In the genomic region with DNA sequence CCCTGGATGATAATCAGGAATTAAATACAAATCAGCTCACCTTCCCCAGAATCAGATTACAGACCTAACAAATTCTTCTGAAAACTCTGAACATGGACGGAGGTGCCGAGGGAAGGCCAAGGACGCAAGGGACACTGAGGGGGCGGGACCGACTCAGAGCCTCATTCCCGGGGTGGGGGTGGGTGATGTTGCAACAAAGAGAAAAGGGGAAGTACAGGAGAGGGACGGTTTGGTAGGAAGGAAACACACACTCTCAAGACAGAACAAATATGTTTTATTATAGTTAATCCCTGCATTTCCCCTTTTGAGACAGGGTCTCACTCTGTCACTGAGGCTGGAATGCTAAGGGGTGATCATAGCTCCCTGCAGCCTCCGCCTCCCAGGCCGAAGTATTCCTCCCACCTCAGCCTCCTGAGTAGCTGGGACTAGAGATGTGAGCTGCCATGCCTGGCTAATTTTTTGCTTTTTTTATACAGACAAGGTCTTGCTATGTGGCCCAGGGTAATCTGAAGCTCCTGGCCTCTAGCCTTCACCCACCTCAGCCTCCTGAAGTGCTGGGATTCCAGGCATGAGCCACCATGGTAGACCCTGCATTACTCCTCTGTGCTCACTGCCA, we compare ENCODE assay signal across 2 cellular contexts.
TF ChIP-seq lines count a peak whose summit lies in the region.

No MANE protein-coding gene starts in this region.

TF ChIP-seq in liver, 16 proteins besides CTCF, POLR2A, EP300 and RAD21:
- TF ChIP-seq REST (IDR thresholded peaks at IDR 0.05) (no peak), SP1 (IDR thresholded peaks at IDR 0.05) (no peak), MAX (IDR thresholded peaks at IDR 0.05) (no peak), YY1 (IDR thresholded peaks at IDR 0.05) (no peak), EGR1 (IDR thresholded peaks at IDR 0.05; ENCODE audit: low read depth in 2 of 2) (no peak), HNF4A (conservative IDR thresholded peaks at IDR 0.05) (no peak), TAF1 (conservative IDR thresholded peaks at IDR 0.05) (no peak), NR2F2 (IDR thresholded peaks at IDR 0.05) (no peak), FOXA1 (IDR thresholded peaks at IDR 0.05) (no peak)
- TF ChIP-seq, protein P1, sequence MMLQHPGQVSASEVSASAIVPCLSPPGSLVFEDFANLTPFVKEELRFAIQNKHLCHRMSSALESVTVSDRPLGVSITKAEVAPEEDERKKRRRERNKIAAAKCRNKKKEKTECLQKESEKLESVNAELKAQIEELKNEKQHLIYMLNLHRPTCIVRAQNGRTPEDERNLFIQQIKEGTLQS (IDR thresholded peaks at IDR 0.05), result no peak
- TF ChIP-seq, protein P2, sequence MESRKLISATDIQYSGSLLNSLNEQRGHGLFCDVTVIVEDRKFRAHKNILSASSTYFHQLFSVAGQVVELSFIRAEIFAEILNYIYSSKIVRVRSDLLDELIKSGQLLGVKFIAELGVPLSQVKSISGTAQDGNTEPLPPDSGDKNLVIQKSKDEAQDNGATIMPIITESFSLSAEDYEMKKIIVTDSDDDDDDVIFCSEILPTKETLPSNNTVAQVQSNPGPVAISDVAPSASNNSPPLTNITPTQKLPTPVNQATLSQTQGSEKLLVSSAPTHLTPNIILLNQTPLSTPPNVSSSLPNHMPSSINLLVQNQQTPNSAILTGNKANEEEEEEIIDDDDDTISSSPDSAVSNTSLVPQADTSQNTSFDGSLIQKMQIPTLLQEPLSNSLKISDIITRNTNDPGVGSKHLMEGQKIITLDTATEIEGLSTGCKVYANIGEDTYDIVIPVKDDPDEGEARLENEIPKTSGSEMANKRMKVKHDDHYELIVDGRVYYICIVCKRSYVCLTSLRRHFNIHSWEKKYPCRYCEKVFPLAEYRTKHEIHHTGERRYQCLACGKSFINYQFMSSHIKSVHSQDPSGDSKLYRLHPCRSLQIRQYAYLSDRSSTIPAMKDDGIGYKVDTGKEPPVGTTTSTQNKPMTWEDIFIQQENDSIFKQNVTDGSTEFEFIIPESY (IDR thresholded peaks at IDR 0.05), result no peak

TF ChIP-seq in HepG2, 621 proteins besides CTCF, POLR2A, EP300 and RAD21:
- TF ChIP-seq ZNF296 (CRISPR knock-in tag; conservative IDR thresholded peaks at IDR 0.05) (no peak), TOE1 (CRISPR knock-in tag; IDR thresholded peaks at IDR 0.05) (no peak), ZNF580 (CRISPR knock-in tag; IDR thresholded peaks at IDR 0.05; ENCODE audit: borderline replicate concordance, low read depth) (no peak), ZNF788 (CRISPR knock-in tag; IDR thresholded peaks at IDR 0.05; ENCODE audit: borderline replicate concordance) (no peak), ZNF878 (CRISPR knock-in tag; IDR thresholded peaks at IDR 0.05) (no peak), ZNF552 (CRISPR knock-in tag; IDR thresholded peaks at IDR 0.05; ENCODE audit: borderline replicate concordance) (no peak), IKZF5 (CRISPR knock-in tag; IDR thresholded peaks at IDR 0.05) (no peak), ZNF30 (CRISPR knock-in tag; IDR thresholded peaks at IDR 0.05) (no peak), ZBTB49 (CRISPR knock-in tag; IDR thresholded peaks at IDR 0.05; ENCODE audit: borderline replicate concordance) (no peak), ZNF382 (CRISPR knock-in tag; IDR thresholded peaks at IDR 0.05; ENCODE audit: borderline replicate concordance) (no peak), ZNF160 (CRISPR knock-in tag; IDR thresholded peaks at IDR 0.05) (no peak), FOXO4 (CRISPR knock-in tag; conservative IDR thresholded peaks at IDR 0.05) (no peak), ZNF792 (CRISPR knock-in tag; IDR thresholded peaks at IDR 0.05) (no peak), RFX5 (IDR thresholded peaks at IDR 0.05; ENCODE audit: low read depth, low read length) (no peak), ERF (CRISPR knock-in tag; IDR thresholded peaks at IDR 0.05) (no peak), ZBTB26 (CRISPR knock-in tag; IDR thresholded peaks at IDR 0.05; ENCODE audit: borderline replicate concordance) (no peak), THYN1 (CRISPR knock-in tag; IDR thresholded peaks at IDR 0.05; ENCODE audit: borderline replicate concordance, low read depth) (no peak)
- TF ChIP-seq, protein P3, sequence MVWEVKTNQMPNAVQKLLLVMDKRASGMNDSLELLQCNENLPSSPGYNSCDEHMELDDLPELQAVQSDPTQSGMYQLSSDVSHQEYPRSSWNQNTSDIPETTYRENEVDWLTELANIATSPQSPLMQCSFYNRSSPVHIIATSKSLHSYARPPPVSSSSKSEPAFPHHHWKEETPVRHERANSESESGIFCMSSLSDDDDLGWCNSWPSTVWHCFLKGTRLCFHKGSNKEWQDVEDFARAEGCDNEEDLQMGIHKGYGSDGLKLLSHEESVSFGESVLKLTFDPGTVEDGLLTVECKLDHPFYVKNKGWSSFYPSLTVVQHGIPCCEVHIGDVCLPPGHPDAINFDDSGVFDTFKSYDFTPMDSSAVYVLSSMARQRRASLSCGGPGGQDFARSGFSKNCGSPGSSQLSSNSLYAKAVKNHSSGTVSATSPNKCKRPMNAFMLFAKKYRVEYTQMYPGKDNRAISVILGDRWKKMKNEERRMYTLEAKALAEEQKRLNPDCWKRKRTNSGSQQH (CRISPR knock-in tag; IDR thresholded peaks at IDR 0.05; ENCODE audit: low read depth), result no peak
- TF ChIP-seq, protein P4, sequence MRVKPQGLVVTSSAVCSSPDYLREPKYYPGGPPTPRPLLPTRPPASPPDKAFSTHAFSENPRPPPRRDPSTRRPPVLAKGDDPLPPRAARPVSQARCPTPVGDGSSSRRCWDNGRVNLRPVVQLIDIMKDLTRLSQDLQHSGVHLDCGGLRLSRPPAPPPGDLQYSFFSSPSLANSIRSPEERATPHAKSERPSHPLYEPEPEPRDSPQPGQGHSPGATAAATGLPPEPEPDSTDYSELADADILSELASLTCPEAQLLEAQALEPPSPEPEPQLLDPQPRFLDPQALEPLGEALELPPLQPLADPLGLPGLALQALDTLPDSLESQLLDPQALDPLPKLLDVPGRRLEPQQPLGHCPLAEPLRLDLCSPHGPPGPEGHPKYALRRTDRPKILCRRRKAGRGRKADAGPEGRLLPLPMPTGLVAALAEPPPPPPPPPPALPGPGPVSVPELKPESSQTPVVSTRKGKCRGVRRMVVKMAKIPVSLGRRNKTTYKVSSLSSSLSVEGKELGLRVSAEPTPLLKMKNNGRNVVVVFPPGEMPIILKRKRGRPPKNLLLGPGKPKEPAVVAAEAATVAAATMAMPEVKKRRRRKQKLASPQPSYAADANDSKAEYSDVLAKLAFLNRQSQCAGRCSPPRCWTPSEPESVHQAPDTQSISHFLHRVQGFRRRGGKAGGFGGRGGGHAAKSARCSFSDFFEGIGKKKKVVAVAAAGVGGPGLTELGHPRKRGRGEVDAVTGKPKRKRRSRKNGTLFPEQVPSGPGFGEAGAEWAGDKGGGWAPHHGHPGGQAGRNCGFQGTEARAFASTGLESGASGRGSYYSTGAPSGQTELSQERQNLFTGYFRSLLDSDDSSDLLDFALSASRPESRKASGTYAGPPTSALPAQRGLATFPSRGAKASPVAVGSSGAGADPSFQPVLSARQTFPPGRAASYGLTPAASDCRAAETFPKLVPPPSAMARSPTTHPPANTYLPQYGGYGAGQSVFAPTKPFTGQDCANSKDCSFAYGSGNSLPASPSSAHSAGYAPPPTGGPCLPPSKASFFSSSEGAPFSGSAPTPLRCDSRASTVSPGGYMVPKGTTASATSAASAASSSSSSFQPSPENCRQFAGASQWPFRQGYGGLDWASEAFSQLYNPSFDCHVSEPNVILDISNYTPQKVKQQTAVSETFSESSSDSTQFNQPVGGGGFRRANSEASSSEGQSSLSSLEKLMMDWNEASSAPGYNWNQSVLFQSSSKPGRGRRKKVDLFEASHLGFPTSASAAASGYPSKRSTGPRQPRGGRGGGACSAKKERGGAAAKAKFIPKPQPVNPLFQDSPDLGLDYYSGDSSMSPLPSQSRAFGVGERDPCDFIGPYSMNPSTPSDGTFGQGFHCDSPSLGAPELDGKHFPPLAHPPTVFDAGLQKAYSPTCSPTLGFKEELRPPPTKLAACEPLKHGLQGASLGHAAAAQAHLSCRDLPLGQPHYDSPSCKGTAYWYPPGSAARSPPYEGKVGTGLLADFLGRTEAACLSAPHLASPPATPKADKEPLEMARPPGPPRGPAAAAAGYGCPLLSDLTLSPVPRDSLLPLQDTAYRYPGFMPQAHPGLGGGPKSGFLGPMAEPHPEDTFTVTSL (CRISPR knock-in tag; IDR thresholded peaks at IDR 0.05; ENCODE audit: borderline replicate concordance), result no peak
- TF ChIP-seq, protein P5, sequence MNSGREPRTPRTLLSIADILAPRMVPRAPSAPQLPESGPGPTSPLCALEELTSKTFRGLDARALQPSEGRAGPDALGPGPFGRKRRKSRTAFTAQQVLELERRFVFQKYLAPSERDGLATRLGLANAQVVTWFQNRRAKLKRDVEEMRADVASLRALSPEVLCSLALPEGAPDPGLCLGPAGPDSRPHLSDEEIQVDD (CRISPR knock-in tag; IDR thresholded peaks at IDR 0.05; ENCODE audit: borderline replicate concordance), result no peak
TF ChIP-seq in HepG2: peak in this region for 0.
